30 cellular contexts compared by ENCODE assay signal in genomic region chr10:131626274-131626673, GRCh38.
"Had no signal": no experiment of that assay in that cellular context is flagged by ENCODE, and none has a peak within 500 bp of the region (broad histone marks: within the 10 kb centered on the region; RNA-seq: fewer than 3 reads in every experiment).

No MANE protein-coding gene starts in this region.

- H3K36me3 ChIP-seq: adrenal gland, esophagus squamous epithelium, gastroesophageal sphincter, WERI-Rb-1 had no signal

- H3K4me3 Mint-ChIP-seq: activated B cell treated with CpG ODN at 0.5 μM for 24 hours; activated CD8-positive, alpha-beta T cell treated with anti-CD3 and anti-CD28 coated beads, Interleukin-2, amount 10 ng/mL, durations not matched to agents 7 days and 5 days; activated naive CD4-positive, alpha-beta T cell treated with anti-CD3 and anti-CD28 coated beads for 36 hours; activated naive CD4-positive, alpha-beta T cell treated with anti-CD3 and anti-CD28 coated beads, Interleukin-2, amount 50 U/mL, for 24 hours; activated naive CD8-positive, alpha-beta T cell treated with anti-CD3 and anti-CD28 coated beads for 36 hours; activated naive CD8-positive, alpha-beta T cell treated with anti-CD3 and anti-CD28 coated beads, Interleukin-2, amount 50 U/mL, for 24 hours; activated T-cell treated with anti-CD3 and anti-CD28 coated beads, Interleukin-2, amount 50 U/mL, for 4 hours; activated T-helper 1 cell treated with anti-CD3 and anti-CD28 coated beads, Interleukin-12 subunit alpha, Interleukin-12 subunit beta, Interleukin-2, Interleukin-4 antibody, amounts not matched to agents 30 ng/mL and 10 ng/mL and 1 ng/mL, durations not matched to agents 14 hours and 24 hours and 36 hours; effector memory CD8-positive, alpha-beta T cell; T-helper 17 cell; T-helper 2 cell treated with Interferon-gamma antibody and Interleukin-4, amounts not matched to agents 5 μg/mL and 100 μg/mL, for 36 hours had no signal

- ATAC-seq: activated CD4-positive, CD25-positive, alpha-beta regulatory T cell treated with anti-CD3 and anti-CD28 coated beads, Interleukin-2, amount 50 U/mL, for 24 hours; activated CD8-positive, alpha-beta T cell treated with anti-CD3 and anti-CD28 coated beads, Interleukin-2, amount 10 ng/mL, durations not matched to agents 7 days and 5 days; activated naive CD8-positive, alpha-beta T cell treated with anti-CD3 and anti-CD28 coated beads, Interleukin-2, amount 50 U/mL, for 24 hours; activated T-cell treated with anti-CD3 and anti-CD28 coated beads, Interleukin-2, amount 50 U/mL, for 4 hours; body of pancreas; effector memory CD8-positive, alpha-beta T cell; gastroesophageal sphincter; T-helper 17 cell had no signal

- H3K4me1 Mint-ChIP-seq: activated B cell treated with CpG ODN at 0.5 μM for 24 hours; activated naive CD4-positive, alpha-beta T cell treated with anti-CD3 and anti-CD28 coated beads, Interleukin-2, amount 50 U/mL, for 24 hours; activated naive CD8-positive, alpha-beta T cell treated with anti-CD3 and anti-CD28 coated beads for 36 hours; activated naive CD8-positive, alpha-beta T cell treated with anti-CD3 and anti-CD28 coated beads, Interleukin-2, amount 50 U/mL, for 24 hours; T-helper 17 cell had no signal

- H3K27me3 Mint-ChIP-seq: activated B cell treated with CpG ODN at 0.5 μM for 24 hours; activated naive CD4-positive, alpha-beta T cell treated with anti-CD3 and anti-CD28 coated beads, Interleukin-2, amount 50 U/mL, for 24 hours; activated naive CD8-positive, alpha-beta T cell treated with anti-CD3 and anti-CD28 coated beads for 36 hours; activated naive CD8-positive, alpha-beta T cell treated with anti-CD3 and anti-CD28 coated beads, Interleukin-2, amount 50 U/mL, for 24 hours; effector memory CD8-positive, alpha-beta T cell; T-helper 17 cell had no signal

- H3K4me1 ChIP-seq: adrenal gland, body of pancreas, esophagus squamous epithelium, gastroesophageal sphincter had no signal

- H3K27ac ChIP-seq: adrenal gland, body of pancreas, esophagus squamous epithelium, gastroesophageal sphincter, WERI-Rb-1 had no signal

- H3K27ac Mint-ChIP-seq: activated B cell treated with CpG ODN at 0.5 μM for 24 hours; activated CD8-positive, alpha-beta T cell treated with anti-CD3 and anti-CD28 coated beads, Interleukin-2, amount 10 ng/mL, durations not matched to agents 7 days and 5 days; activated naive CD4-positive, alpha-beta T cell treated with anti-CD3 and anti-CD28 coated beads for 36 hours; activated naive CD4-positive, alpha-beta T cell treated with anti-CD3 and anti-CD28 coated beads, Interleukin-2, amount 50 U/mL, for 24 hours; activated naive CD8-positive, alpha-beta T cell treated with anti-CD3 and anti-CD28 coated beads for 36 hours; activated naive CD8-positive, alpha-beta T cell treated with anti-CD3 and anti-CD28 coated beads, Interleukin-2, amount 50 U/mL, for 24 hours; activated T-helper 1 cell treated with anti-CD3 and anti-CD28 coated beads, Interleukin-12 subunit alpha, Interleukin-12 subunit beta, Interleukin-2, Interleukin-4 antibody, amounts not matched to agents 30 ng/mL and 10 ng/mL and 1 ng/mL, durations not matched to agents 14 hours and 24 hours and 36 hours; activated T-helper 2 cell treated with anti-CD3 and anti-CD28 coated beads, Interferon-gamma antibody, Interleukin-2, Interleukin-4, amounts not matched to agents 10 μg/mL and 5 μg/mL and 100 μg/mL, durations not matched to agents 14 hours and 24 hours and 36 hours; effector memory CD8-positive, alpha-beta T cell; T-helper 17 cell; T-helper 2 cell treated with Interferon-gamma antibody and Interleukin-4, amounts not matched to agents 5 μg/mL and 100 μg/mL, for 36 hours had no signal

- H3K9me3 ChIP-seq: adrenal gland, body of pancreas, esophagus squamous epithelium had no signal

- H3K27me3 ChIP-seq: adrenal gland, body of pancreas, esophagus squamous epithelium had no signal

- H3K9me3 Mint-ChIP-seq: activated T-cell treated with anti-CD3 and anti-CD28 coated beads, Interleukin-2, amount 50 U/mL, for 4 hours; activated T-helper 2 cell treated with anti-CD3 and anti-CD28 coated beads, Interferon-gamma antibody, Interleukin-2, Interleukin-4, amounts not matched to agents 10 μg/mL and 5 μg/mL and 100 μg/mL, durations not matched to agents 14 hours and 24 hours and 36 hours; T-helper 2 cell treated with Interferon-gamma antibody and Interleukin-4, amounts not matched to agents 5 μg/mL and 100 μg/mL, for 36 hours had no signal

- DNase-seq: activated B cell treated with CpG ODN at 0.5 μM for 24 hours; activated CD4-positive, alpha-beta T cell treated with anti-CD3 and anti-CD28 coated beads for 48 hours; activated CD8-positive, alpha-beta T cell treated with anti-CD3 and anti-CD28 coated beads, Interleukin-2, amount 10 ng/mL, durations not matched to agents 7 days and 5 days; activated effector memory CD4-positive, alpha-beta T cell treated with anti-CD3 and anti-CD28 coated beads, Interleukin-2, amount 50 U/mL, for 16 hours; activated naive CD4-positive, alpha-beta T cell treated with anti-CD3 and anti-CD28 coated beads for 36 hours; activated naive CD8-positive, alpha-beta T cell treated with anti-CD3 and anti-CD28 coated beads for 36 hours; activated naive CD8-positive, alpha-beta T cell treated with anti-CD3 and anti-CD28 coated beads, Interleukin-2, amount 50 U/mL, for 24 hours; activated T-cell treated with anti-CD3 and anti-CD28 coated beads, Interleukin-2, amount 50 U/mL, for 4 hours; adrenal gland; amygdala; aorta; body of pancreas; caudate nucleus; cortex of kidney; dermis blood vessel endothelial cell; effector CD4-positive, alpha-beta T cell; effector memory CD8-positive, alpha-beta T cell; erythroblast; esophagus squamous epithelium; foreskin melanocyte; T-helper 1 cell; T-helper 17 cell; T1000; WERI-Rb-1 had no signal

- H3K36me3 Mint-ChIP-seq: activated naive CD4-positive, alpha-beta T cell treated with anti-CD3 and anti-CD28 coated beads, Interleukin-2, amount 50 U/mL, for 24 hours; activated naive CD8-positive, alpha-beta T cell treated with anti-CD3 and anti-CD28 coated beads for 36 hours had no signal

- H3K4me3 ChIP-seq: adrenal gland, body of pancreas, esophagus squamous epithelium, gastroesophageal sphincter had no signal
